Comparison of ENCODE assay signal across 7 cellular contexts in the genomic region with DNA sequence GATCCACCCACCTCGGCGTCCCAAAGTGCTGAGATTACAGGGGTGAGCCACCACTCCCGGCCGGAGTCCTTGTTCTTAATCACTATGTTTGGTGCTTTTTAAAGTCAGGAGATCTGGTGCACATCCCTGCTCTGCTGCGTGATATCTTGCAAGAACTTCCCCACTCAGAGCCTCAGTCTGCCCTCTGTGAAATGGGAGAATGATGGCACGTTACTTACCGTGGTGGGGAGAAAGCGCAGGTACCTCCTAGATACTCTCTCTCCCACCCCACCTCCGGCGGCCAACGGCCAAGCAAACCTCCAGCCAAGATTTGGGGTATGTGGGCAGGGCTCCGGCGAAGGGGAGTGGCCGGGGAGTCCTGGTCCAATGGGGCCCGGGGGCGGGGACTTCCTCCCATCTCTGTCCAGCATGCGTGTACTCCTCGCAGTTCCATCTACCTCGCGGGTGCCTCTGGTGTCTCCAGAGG. TPM values are rescaled to one million over a fixed set of nuclear protein-coding genes. Genes with fewer than 3 reads are reported as not detected.
DNase-seq lines count a peak whose midpoint lies in the region; ATAC-seq and TF ChIP-seq lines count a peak whose summit lies in the region.

A gene (plus strand): TSS at position 424 of the 466 bp plus-strand sequence. CDS start 139 bp downstream, outside the sequence.

- H3K27me3 ChIP-seq in esophagus squamous epithelium (peaks cover 0 to 55% (median 0%) of the 10 kb centered on the region in 4 donors), neuron (ENCODE audit: insufficient read depth, low read length) (peaks cover 3% of the 10 kb centered on the region), mesenchymal stem cell (ENCODE audit: control insufficient read depth in 1 of 2, insufficient read depth in 1 of 2, low read length in 2 of 2) (peaks cover 25 to 49% of the 10 kb centered on the region in 2 experiments)

- intact Hi-C loops in activated CD4-positive, alpha-beta T cell treated with anti-CD3 and anti-CD28 coated beads, Interleukin-2, amount 10 ng/mL, durations not matched to agents 24 days and 14 days (cut with micrococcal nuclease) = no loop called here
- intact Hi-C loops in esophagus squamous epithelium (cut with DNase I) = no loop called here

- H3K14ac ChIP-seq in mesenchymal stem cell (ENCODE audit: low read length in 2 of 2) = no peak within 1 kb of the TSS

- H4K91ac ChIP-seq in mesenchymal stem cell (ENCODE audit: low read length) = no peak within 1 kb of the TSS

- no peak for TF ChIP-seq POLR2A in esophagus squamous epithelium (IDR thresholded peaks at IDR 0.05)

- no peak within 1 kb of the TSS for H4K8ac ChIP-seq in mesenchymal stem cell (ENCODE audit: low read length)

- 25 to 29% methylated on average over 4 to 6 of the region's 20 CpGs for WGBS in esophagus squamous epithelium, 2 donors
- 21% methylated on average over 13 of the region's 20 CpGs for WGBS in mesenchymal stem cell

- H3K4me3 ChIP-seq in esophagus squamous epithelium = peak within 1 kb of the TSS in 3 of 4 donors; percentile 12 to 23 (median 17)
- H3K4me3 ChIP-seq in neuron (ENCODE audit: low read length) = peak within 1 kb of the TSS; percentile 9
- H3K4me3 ChIP-seq in mesenchymal stem cell (ENCODE audit: insufficient read depth in 1 of 2, low read depth in 1 of 2, low read length in 2 of 2) = no peak within 1 kb of the TSS

- ATAC-seq in HG02938 (IDR thresholded peaks at IDR 0.05; ENCODE audit: unreplicated experiment) (no peak), HG03108 (IDR thresholded peaks at IDR 0.05; ENCODE audit: unreplicated experiment) (no peak)

- H3K4me2 ChIP-seq in mesenchymal stem cell (ENCODE audit: low read length, poor library complexity, severe bottlenecking) = no peak within 1 kb of the TSS

- peak within 1 kb of the TSS; percentile 53 for H3K4me3 Mint-ChIP-seq in activated CD4-positive, alpha-beta T cell treated with anti-CD3 and anti-CD28 coated beads, Interleukin-2, amount 10 ng/mL, durations not matched to agents 24 days and 14 days

- H3K36me3 ChIP-seq in esophagus squamous epithelium (no peaks in the 10 kb centered on the region), neuron (ENCODE audit: insufficient read depth, low read length) (no peaks in the 10 kb centered on the region), mesenchymal stem cell (ENCODE audit: control insufficient read depth in 1 of 2, insufficient read depth in 2 of 2, low read depth in 1 of 2, low read length in 2 of 2) (no peaks in the 10 kb centered on the region)

- no peaks in the 10 kb centered on the region for H3K79me1 ChIP-seq in mesenchymal stem cell (replicated peaks; ENCODE audit: low read length, poor library complexity, severe bottlenecking)

- H2BK5ac ChIP-seq in mesenchymal stem cell (ENCODE audit: low read depth, low read length, poor library complexity, severe bottlenecking) = no peak within 1 kb of the TSS

- H2BK12ac ChIP-seq in mesenchymal stem cell (ENCODE audit: low read length in 2 of 2) = no peak within 1 kb of the TSS

- no peak within 1 kb of the TSS for H3K9ac ChIP-seq in mesenchymal stem cell (ENCODE audit: low read length)

- H3K9me3 Mint-ChIP-seq in activated CD4-positive, alpha-beta T cell treated with anti-CD3 and anti-CD28 coated beads, Interleukin-2, amount 10 ng/mL, durations not matched to agents 24 days and 14 days = no peaks in the 10 kb centered on the region

- H2AFZ ChIP-seq in neuron (ENCODE audit: low read depth, low read length) (no peak within 1 kb of the TSS), mesenchymal stem cell (ENCODE audit: low read depth, low read length) (no peak within 1 kb of the TSS)

- no peak within 1 kb of the TSS for H3K4ac ChIP-seq in mesenchymal stem cell (ENCODE audit: low read depth in 1 of 2, low read length in 2 of 2)

- no peak within 1 kb of the TSS for H3K23ac ChIP-seq in mesenchymal stem cell (ENCODE audit: low read length in 2 of 2)

- TF ChIP-seq EP300 in Ishikawa (IDR thresholded peaks at IDR 0.05; ENCODE audit: borderline replicate concordance) = no peak

- H3K27ac ChIP-seq in esophagus squamous epithelium = no peak within 1 kb of the TSS
- H3K27ac ChIP-seq in mesenchymal stem cell (ENCODE audit: low read length, poor library complexity, severe bottlenecking) = no peak within 1 kb of the TSS

- H3K4me1 ChIP-seq in esophagus squamous epithelium (peaks cover 0 to 8% (median 6%) of the 10 kb centered on the region in 3 donors), neuron (ENCODE audit: insufficient read depth, low read length) (peaks cover 16% of the 10 kb centered on the region), mesenchymal stem cell (ENCODE audit: control insufficient read depth, insufficient read depth, low read depth, low read length) (no peaks in the 10 kb centered on the region)

- no peaks in the 10 kb centered on the region for H3K9me3 ChIP-seq in esophagus squamous epithelium
- no peaks in the 10 kb centered on the region for H3K9me3 ChIP-seq in neuron (ENCODE audit: low read length)
- H3K9me3 ChIP-seq in mesenchymal stem cell (ENCODE audit: control insufficient read depth, low read length) = no peaks in the 10 kb centered on the region

- H2BK120ac ChIP-seq in mesenchymal stem cell (ENCODE audit: low read depth, low read length) = no peak within 1 kb of the TSS

- TF ChIP-seq CTCF in esophagus squamous epithelium (IDR thresholded peaks at IDR 0.05) = no peak

- DNase-seq in activated CD4-positive, alpha-beta T cell treated with anti-CD3 and anti-CD28 coated beads, Interleukin-2, amount 10 ng/mL, durations not matched to agents 24 days and 14 days = peak; percentile 87
- DNase-seq in esophagus squamous epithelium (lab: John Stamatoyannopoulos, UW) = no peak
- no peak for DNase-seq in mesenchymal stem cell

- peaks cover 15% of the 10 kb centered on the region for H3K27me3 Mint-ChIP-seq in activated CD4-positive, alpha-beta T cell treated with anti-CD3 and anti-CD28 coated beads, Interleukin-2, amount 10 ng/mL, durations not matched to agents 24 days and 14 days

- H3K36me3 Mint-ChIP-seq in activated CD4-positive, alpha-beta T cell treated with anti-CD3 and anti-CD28 coated beads, Interleukin-2, amount 10 ng/mL, durations not matched to agents 24 days and 14 days (ENCODE audit: low read depth) = no peaks in the 10 kb centered on the region

- no peak within 1 kb of the TSS for H3K18ac ChIP-seq in mesenchymal stem cell (ENCODE audit: low read depth in 1 of 2, low read length in 2 of 2)

- H2AK5ac ChIP-seq in mesenchymal stem cell (ENCODE audit: low read length, severe bottlenecking) = no peak within 1 kb of the TSS

- peak within 1 kb of the TSS; percentile 74 for H3K27ac Mint-ChIP-seq in activated CD4-positive, alpha-beta T cell treated with anti-CD3 and anti-CD28 coated beads, Interleukin-2, amount 10 ng/mL, durations not matched to agents 24 days and 14 days

- TF ChIP-seq RAD21 in Ishikawa (IDR thresholded peaks at IDR 0.05; ENCODE audit: low read depth) = no peak

- peaks cover 21% of the 10 kb centered on the region for H3K4me1 Mint-ChIP-seq in activated CD4-positive, alpha-beta T cell treated with anti-CD3 and anti-CD28 coated beads, Interleukin-2, amount 10 ng/mL, durations not matched to agents 24 days and 14 days

- no peak within 1 kb of the TSS for H2BK15ac ChIP-seq in mesenchymal stem cell (ENCODE audit: low read depth, poor library complexity, severe bottlenecking)

TF ChIP-seq in Ishikawa, 13 proteins besides CTCF, POLR2A, EP300 and RAD21:
- TF ChIP-seq NFIC (IDR thresholded peaks at IDR 0.05) = no peak
- TF ChIP-seq, protein P1, sequence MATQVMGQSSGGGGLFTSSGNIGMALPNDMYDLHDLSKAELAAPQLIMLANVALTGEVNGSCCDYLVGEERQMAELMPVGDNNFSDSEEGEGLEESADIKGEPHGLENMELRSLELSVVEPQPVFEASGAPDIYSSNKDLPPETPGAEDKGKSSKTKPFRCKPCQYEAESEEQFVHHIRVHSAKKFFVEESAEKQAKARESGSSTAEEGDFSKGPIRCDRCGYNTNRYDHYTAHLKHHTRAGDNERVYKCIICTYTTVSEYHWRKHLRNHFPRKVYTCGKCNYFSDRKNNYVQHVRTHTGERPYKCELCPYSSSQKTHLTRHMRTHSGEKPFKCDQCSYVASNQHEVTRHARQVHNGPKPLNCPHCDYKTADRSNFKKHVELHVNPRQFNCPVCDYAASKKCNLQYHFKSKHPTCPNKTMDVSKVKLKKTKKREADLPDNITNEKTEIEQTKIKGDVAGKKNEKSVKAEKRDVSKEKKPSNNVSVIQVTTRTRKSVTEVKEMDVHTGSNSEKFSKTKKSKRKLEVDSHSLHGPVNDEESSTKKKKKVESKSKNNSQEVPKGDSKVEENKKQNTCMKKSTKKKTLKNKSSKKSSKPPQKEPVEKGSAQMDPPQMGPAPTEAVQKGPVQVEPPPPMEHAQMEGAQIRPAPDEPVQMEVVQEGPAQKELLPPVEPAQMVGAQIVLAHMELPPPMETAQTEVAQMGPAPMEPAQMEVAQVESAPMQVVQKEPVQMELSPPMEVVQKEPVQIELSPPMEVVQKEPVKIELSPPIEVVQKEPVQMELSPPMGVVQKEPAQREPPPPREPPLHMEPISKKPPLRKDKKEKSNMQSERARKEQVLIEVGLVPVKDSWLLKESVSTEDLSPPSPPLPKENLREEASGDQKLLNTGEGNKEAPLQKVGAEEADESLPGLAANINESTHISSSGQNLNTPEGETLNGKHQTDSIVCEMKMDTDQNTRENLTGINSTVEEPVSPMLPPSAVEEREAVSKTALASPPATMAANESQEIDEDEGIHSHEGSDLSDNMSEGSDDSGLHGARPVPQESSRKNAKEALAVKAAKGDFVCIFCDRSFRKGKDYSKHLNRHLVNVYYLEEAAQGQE (IDR thresholded peaks at IDR 0.05; ENCODE audit: low read depth) = peak; percentile 67
- no peak for TF ChIP-seq FOXM1 (IDR thresholded peaks at IDR 0.05; ENCODE audit: borderline replicate concordance, low read depth)
- TF ChIP-seq, protein P2, sequence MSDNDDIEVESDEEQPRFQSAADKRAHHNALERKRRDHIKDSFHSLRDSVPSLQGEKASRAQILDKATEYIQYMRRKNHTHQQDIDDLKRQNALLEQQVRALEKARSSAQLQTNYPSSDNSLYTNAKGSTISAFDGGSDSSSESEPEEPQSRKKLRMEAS (IDR thresholded peaks at IDR 0.05) = peak; percentile 37; the same call in 1 of the 2 replicates
- no peak for TF ChIP-seq EGR1 (IDR thresholded peaks at IDR 0.05)
- TF ChIP-seq YY1 (IDR thresholded peaks at IDR 0.05; ENCODE audit: low read depth) = no peak

RNA-seq across cellular contexts. Expression of the gene that starts here (rescaled TPM):
- 3.6 and 4.0 TPM in 2 replicates for total RNA-seq in activated CD4-positive, alpha-beta T cell treated with anti-CD3 and anti-CD28 coated beads, Interleukin-2, amount 10 ng/mL, durations not matched to agents 24 days and 14 days
- 10 to 100 TPM; 11.2 to 18.3 (median 13.8) TPM for total RNA-seq in esophagus squamous epithelium
- 0.01 TPM for polyA plus RNA-seq in mesenchymal stem cell (2013, experiment 1 of 2)
- not detected for polyA plus RNA-seq in mesenchymal stem cell (2013, experiment 2 of 2)

Comparison
In these comparisons a context has a peak if more than half of its experiments do, and no peak if none do; other contexts are left out.
1. H3K4me3 ChIP-seq: peak in esophagus squamous epithelium (3 of 4) and neuron (single experiment); none in mesenchymal stem cell (0 of 2).